8 cellular contexts compared by ENCODE assay signal in the genomic region with DNA sequence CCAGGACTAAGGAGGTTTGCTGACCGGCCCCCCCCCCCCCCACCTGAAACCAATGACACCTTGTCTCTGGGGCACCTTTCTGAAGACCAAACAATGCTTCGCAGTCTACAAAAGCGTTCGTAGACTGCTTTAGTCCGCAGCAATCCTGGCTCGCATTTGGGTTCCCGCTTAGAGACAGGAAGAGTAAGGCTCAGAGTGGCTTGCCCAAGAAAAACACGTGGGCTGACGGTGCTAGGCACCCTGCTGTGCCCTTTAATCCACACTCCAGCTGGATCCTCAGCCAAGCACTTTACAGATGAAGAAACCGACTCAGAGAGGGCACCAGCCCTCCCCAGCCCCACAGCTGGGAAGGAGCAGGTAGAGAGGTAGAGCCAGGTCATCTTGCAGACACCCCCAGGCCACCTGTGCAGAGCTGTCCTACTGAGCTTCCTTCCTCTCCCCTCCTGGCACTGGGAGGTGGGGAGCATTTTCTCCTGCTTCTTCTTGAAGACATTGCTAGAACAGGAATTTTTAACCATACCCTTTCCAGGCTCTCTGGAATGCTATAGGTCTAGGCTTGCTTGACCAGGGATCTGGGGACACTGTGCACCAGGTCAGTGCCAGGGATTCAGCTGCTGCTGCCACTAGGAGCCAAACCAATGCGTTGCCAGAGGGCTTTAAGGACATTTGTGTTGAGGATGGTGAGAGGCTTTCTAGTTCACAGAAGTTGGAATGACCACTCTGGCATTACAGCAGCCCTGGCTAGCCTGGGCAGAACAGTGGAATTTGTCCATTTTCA. TPM values are rescaled to one million over a fixed set of nuclear protein-coding genes. Genes with fewer than 3 reads are reported as not detected.
A peak's percentile ranks its signal among the peaks of the same experiment; 100 is the strongest.
DNase-seq lines count a peak whose midpoint lies in the region; ATAC-seq lines count a peak whose summit lies in the region.

No MANE protein-coding gene starts in this region.

- no peaks in the 10 kb centered on the region for H3K9me3 Mint-ChIP-seq in activated naive CD8-positive, alpha-beta T cell treated with anti-CD3 and anti-CD28 coated beads for 36 hours

- H3K27ac ChIP-seq in subcutaneous abdominal adipose tissue (ENCODE audit: low read depth, low read length), result peak overlapping the region; percentile 69

- H3K4me1 Mint-ChIP-seq in activated naive CD8-positive, alpha-beta T cell treated with anti-CD3 and anti-CD28 coated beads for 36 hours, result peaks cover 6% of the 10 kb centered on the region

- peaks cover 55% of the 10 kb centered on the region for H3K27me3 Mint-ChIP-seq in activated naive CD8-positive, alpha-beta T cell treated with anti-CD3 and anti-CD28 coated beads for 36 hours

- peaks cover 5 to 49% (median 44%) of the 10 kb centered on the region in 5 donors for H3K4me1 ChIP-seq in subcutaneous abdominal adipose tissue (ENCODE audit: control insufficient read depth in 5 of 5, insufficient read depth in 5 of 5, low read length in 5 of 5)

- H3K36me3 ChIP-seq in subcutaneous abdominal adipose tissue (ENCODE audit: control insufficient read depth in 5 of 5, insufficient read depth in 5 of 5, low read length in 5 of 5), result no peaks in the 10 kb centered on the region

- H3K4me3 ChIP-seq in iPS-18c (ENCODE audit: insufficient read depth, low read depth, low read length), result peak overlapping the region; percentile 64; the same call in 1 of the 2 replicates
- H3K4me3 ChIP-seq in subcutaneous abdominal adipose tissue (ENCODE audit: low read depth in 1 of 5, low read length in 5 of 5), result peak overlapping the region; percentile 51 to 78 (median 67)

- H3K27ac Mint-ChIP-seq in activated naive CD8-positive, alpha-beta T cell treated with anti-CD3 and anti-CD28 coated beads for 36 hours, result no peak overlapping the region

- peaks cover 0 to 9% (median 0%) of the 10 kb centered on the region in 5 donors for H3K27me3 ChIP-seq in subcutaneous abdominal adipose tissue (ENCODE audit: control insufficient read depth in 5 of 5, insufficient read depth in 4 of 5, low read length in 5 of 5)

- DNase-seq in stimulated activated CD4-positive, alpha-beta T cell treated with anti-CD3 and anti-CD28 coated beads, Interleukin-15, amount 100 ng/mL, for 24 hours, result peak; percentile 10
- DNase-seq in stimulated activated CD4-positive, alpha-beta T cell treated with anti-CD3 and anti-CD28 coated beads, Interleukin-1b, Interleukin-23, amount 100 ng/mL, for 48 hours, result no peak
- no peak for DNase-seq in activated naive CD8-positive, alpha-beta T cell treated with anti-CD3 and anti-CD28 coated beads for 36 hours
- DNase-seq in NOMO-1 (lab: John Stamatoyannopoulos, UW; ENCODE audit: unreplicated experiment in 2 of 2) (no peak), AG08395 (ENCODE audit: low spot score) (no peak)

- no peaks in the 10 kb centered on the region for H3K36me3 Mint-ChIP-seq in activated naive CD8-positive, alpha-beta T cell treated with anti-CD3 and anti-CD28 coated beads for 36 hours

- peak overlapping the region in 2 of 5 donors; percentile 42 to 50 for H3K9ac ChIP-seq in subcutaneous abdominal adipose tissue (ENCODE audit: low read length in 5 of 5)

- H3K4me3 Mint-ChIP-seq in activated naive CD8-positive, alpha-beta T cell treated with anti-CD3 and anti-CD28 coated beads for 36 hours, result peak overlapping the region; percentile 75

- ATAC-seq in HG03565 (IDR thresholded peaks at IDR 0.05; ENCODE audit: unreplicated experiment), result no peak

- peaks cover 6% of the 10 kb centered on the region for H3K9me3 ChIP-seq in iPS-18c (ENCODE audit: control insufficient read depth, insufficient read depth, low read length)
- H3K9me3 ChIP-seq in subcutaneous abdominal adipose tissue (ENCODE audit: control insufficient read depth in 5 of 5, low read length in 5 of 5), result peaks cover 0 to 2% (median 0%) of the 10 kb centered on the region in 5 donors

RNA-seq across cellular contexts. Expression of a gene that starts 1.0 kb away (rescaled TPM):
- under 1 TPM; 0.41 to 0.42 TPM for total RNA-seq in activated naive CD8-positive, alpha-beta T cell treated with anti-CD3 and anti-CD28 coated beads for 36 hours

RNA-seq across cellular contexts. Expression of a gene that starts 36.5 kb away (rescaled TPM):
- total RNA-seq in activated naive CD8-positive, alpha-beta T cell treated with anti-CD3 and anti-CD28 coated beads for 36 hours, result not detected
